Comparison of ENCODE assay signal across 1 cellular context in the genomic region with DNA sequence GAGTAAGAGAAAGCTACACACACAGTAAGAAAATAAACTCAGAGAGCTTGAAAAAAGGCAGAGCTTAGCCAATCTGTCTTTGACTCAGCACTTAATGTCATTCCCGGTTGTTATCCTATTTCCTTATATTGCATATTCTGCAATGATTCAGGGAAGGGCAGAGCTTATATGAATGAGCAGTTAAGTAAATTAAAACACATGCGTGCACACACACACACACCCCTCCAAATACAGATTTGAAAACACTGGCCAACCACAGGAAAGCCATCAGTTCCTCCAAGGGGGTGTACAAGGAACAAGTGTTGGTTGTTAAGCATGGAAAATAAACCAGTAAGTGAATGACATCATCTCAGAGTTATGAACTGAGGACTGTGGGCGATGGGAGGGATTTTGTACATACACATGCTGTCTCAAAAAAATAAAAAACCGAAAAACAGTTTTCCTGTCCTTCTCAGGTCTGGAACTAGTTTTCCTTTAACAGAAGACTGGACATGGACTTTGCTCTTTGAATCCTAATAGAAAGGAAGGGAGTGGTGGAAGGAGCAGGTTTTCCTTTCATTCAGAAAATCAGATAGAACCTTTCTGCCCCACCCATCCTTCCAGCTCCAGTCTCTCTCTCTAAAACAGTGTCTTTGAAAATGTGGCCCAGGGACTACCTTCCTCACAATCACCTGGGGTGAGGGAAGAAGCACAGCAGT.
TF ChIP-seq lines count a peak whose summit lies in the region.

No MANE protein-coding gene starts in this region.

TF ChIP-seq in H1, 55 proteins besides CTCF, POLR2A, EP300 and RAD21:
- TF ChIP-seq EGR1 (IDR thresholded peaks at IDR 0.05; ENCODE audit: borderline replicate concordance, low read depth, low read length): no peak
- no peak for TF ChIP-seq NRF1 (IDR thresholded peaks at IDR 0.05; ENCODE audit: low read depth, low read length)
- TF ChIP-seq, protein P1, sequence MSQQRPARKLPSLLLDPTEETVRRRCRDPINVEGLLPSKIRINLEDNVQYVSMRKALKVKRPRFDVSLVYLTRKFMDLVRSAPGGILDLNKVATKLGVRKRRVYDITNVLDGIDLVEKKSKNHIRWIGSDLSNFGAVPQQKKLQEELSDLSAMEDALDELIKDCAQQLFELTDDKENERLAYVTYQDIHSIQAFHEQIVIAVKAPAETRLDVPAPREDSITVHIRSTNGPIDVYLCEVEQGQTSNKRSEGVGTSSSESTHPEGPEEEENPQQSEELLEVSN (IDR thresholded peaks at IDR 0.05): no peak
- no peak for TF ChIP-seq KDM1A (IDR thresholded peaks at IDR 0.05; ENCODE audit: borderline replicate concordance, low read length)
- TF ChIP-seq POU5F1 (IDR thresholded peaks at IDR 0.05; ENCODE audit: low read depth, low read length): no peak
- TF ChIP-seq RBBP5 (IDR thresholded peaks at IDR 0.05; ENCODE audit: borderline replicate concordance, low read depth, low read length): no peak
- no peak for TF ChIP-seq KDM5A (IDR thresholded peaks at IDR 0.05; ENCODE audit: low read length)
- TF ChIP-seq CHD2 (IDR thresholded peaks at IDR 0.05; ENCODE audit: low read length): no peak
- TF ChIP-seq EZH2 (IDR thresholded peaks at IDR 0.05; ENCODE audit: low read depth, low read length, severe bottlenecking): no peak
- no peak for TF ChIP-seq CTBP2 (IDR thresholded peaks at IDR 0.05; ENCODE audit: borderline replicate concordance, insufficient read depth, insufficient read length, low read length)
- TF ChIP-seq CBX8 (IDR thresholded peaks at IDR 0.05; ENCODE audit: borderline replicate concordance, low read depth, low read length): no peak
- no peak for TF ChIP-seq SP1 (IDR thresholded peaks at IDR 0.05; ENCODE audit: low read depth, low read length)
